Comparison of ENCODE assay signal across 17 cellular contexts in genomic region chr13:41608779-41609178, GRCh38.
A peak's percentile ranks its signal among the peaks of the same experiment; 100 is the strongest.
DNase-seq lines count a peak whose midpoint lies in the region; ATAC-seq and TF ChIP-seq lines count a peak whose summit lies in the region.
"Had no signal": no experiment of that assay in that cellular context is flagged by ENCODE, and none has a peak within 500 bp of the region (broad histone marks: within the 10 kb centered on the region; RNA-seq: fewer than 3 reads in every experiment).

No MANE protein-coding gene starts in this region.

- H3K27me3 ChIP-seq in breast epithelium (no peaks in the 10 kb centered on the region), hepatocyte (no peaks in the 10 kb centered on the region), aorta (ENCODE audit: control insufficient read depth in 1 of 2, insufficient read depth in 2 of 2, low read length in 1 of 2) (no peaks in the 10 kb centered on the region), spleen (replicated peaks in 1 of 7) (no peaks in the 10 kb centered on the region)
- H3K27me3 ChIP-seq: BE2C had no signal

- no peaks in the 10 kb centered on the region for H3K36me3 ChIP-seq in breast epithelium
- H3K36me3 ChIP-seq in hepatocyte (replicated peaks; ENCODE audit: insufficient read depth, low read depth) = no peaks in the 10 kb centered on the region
- peaks cover 0 to 3% of the 10 kb centered on the region in 2 donors for H3K36me3 ChIP-seq in aorta (ENCODE audit: control insufficient read depth in 1 of 2, insufficient read depth in 2 of 2, low read length in 1 of 2)
- peaks cover 2 to 85% (median 34%) of the 10 kb centered on the region in 6 donors for H3K36me3 ChIP-seq in spleen

- H3K4me1 Mint-ChIP-seq in MCF 10A (ENCODE audit: insufficient read depth, unreplicated experiment) (peaks cover 45% of the 10 kb centered on the region), brain (peaks cover 8% of the 10 kb centered on the region)
- H3K4me1 Mint-ChIP-seq in stimulated activated effector memory CD8-positive, alpha-beta T cell treated with anti-CD3 and anti-CD28 coated beads, Interleukin-12 subunit alpha, Interleukin-12 subunit beta, amount 100 ng/mL, for 72 hours = peaks cover 1% of the 10 kb centered on the region
- H3K4me1 Mint-ChIP-seq: CD4-positive, CD25-positive, alpha-beta regulatory T cell had no signal

- no TSS peak for BruUV-seq in MCF 10A (replicated peaks; lab: Mats Ljungman, UMichigan)

- H3K4me2 ChIP-seq in hepatocyte = no peak overlapping the region

- 73% methylated on average over 1 of the region's 1 CpG for WGBS in hepatocyte (ENCODE audit: low lambda C conversion rate, missing lambda C conversion rate)
- 51 to 55% methylated on average over 1 of the region's 1 CpG for WGBS in aorta, 2 donors
- 70 to 87% (median 74%) methylated on average over 1 of the region's 1 CpG for WGBS in spleen, 5 donors

- intact Hi-C loops in MCF 10A (cut with micrococcal nuclease) = no loop called here
- intact Hi-C loops in breast epithelium (cut with DNase I; ENCODE audit: low total_unique reads) = no loop called here
- intact Hi-C loops in aorta (cut with DNase I) = no loop called here
- intact Hi-C loops in spleen (cut with DNase I; ENCODE audit: low total_unique reads) = no loop called here

- no peak for TF ChIP-seq POLR2A in breast epithelium (IDR thresholded peaks at IDR 0.05)
- TF ChIP-seq POLR2A in spleen (IDR thresholded peaks at IDR 0.05) = no peak

- H4K20me1 ChIP-seq in hepatocyte (ENCODE audit: insufficient read depth, poor library complexity, severe bottlenecking) = no peaks in the 10 kb centered on the region

- H3K4me3 ChIP-seq in breast epithelium = no peak overlapping the region
- H3K4me3 ChIP-seq in hepatocyte = no peak overlapping the region
- H3K4me3 ChIP-seq in aorta (ENCODE audit: low read length in 2 of 2) = no peak overlapping the region
- no peak overlapping the region for H3K4me3 ChIP-seq in spleen

- H3K27ac Mint-ChIP-seq in MCF 10A (ENCODE audit: low read depth, unreplicated experiment) (peak overlapping the region; percentile 97), brain (peak overlapping the region in 3 of 5 experiments; percentile 10 to 76 (median 28))
- H3K27ac Mint-ChIP-seq in stimulated activated effector memory CD8-positive, alpha-beta T cell treated with anti-CD3 and anti-CD28 coated beads, Interleukin-12 subunit alpha, Interleukin-12 subunit beta, amount 100 ng/mL, for 72 hours = peak overlapping the region; percentile 29
- H3K27ac Mint-ChIP-seq: CD4-positive, CD25-positive, alpha-beta regulatory T cell had no signal

- TF ChIP-seq CTCF in MCF 10A (IDR thresholded peaks at IDR 0.05; ENCODE audit: unreplicated experiment) (no peak), breast epithelium (IDR thresholded peaks at IDR 0.05) (no peak), brain (conservative IDR thresholded peaks at IDR 0.05) (no peak), hepatocyte (IDR thresholded peaks at IDR 0.05; ENCODE audit: poor library complexity) (no peak), spleen (IDR thresholded peaks at IDR 0.05 in 8 of 11, conservative IDR thresholded peaks at IDR 0.05 in 3 of 11) (no peak)

- CTCF ChIA-PET in MCF 10A (lab: Yijun Ruan, JAX) = interaction anchor here (0.5 to 1.5 kb wide), 3 partner anchors 39 to 320 kb away, joined by 3 to 5 read pairs (median 4); no protein-coding TSS in a partner anchor

- peaks cover 0 to 10% of the 10 kb centered on the region in 2 donors for H3K4me1 ChIP-seq in breast epithelium
- peaks cover 22% of the 10 kb centered on the region for H3K4me1 ChIP-seq in hepatocyte (ENCODE audit: insufficient read depth)
- H3K4me1 ChIP-seq in aorta (ENCODE audit: control insufficient read depth in 1 of 2, insufficient read depth in 2 of 2, low read length in 2 of 2) = no peaks in the 10 kb centered on the region
- H3K4me1 ChIP-seq in spleen = peaks cover 0 to 1% (median 0%) of the 10 kb centered on the region in 6 donors

- H3K36me3 Mint-ChIP-seq in MCF 10A (ENCODE audit: insufficient read depth, unreplicated experiment) (peaks cover 39% of the 10 kb centered on the region), brain (peaks cover 48% of the 10 kb centered on the region)
- H3K36me3 Mint-ChIP-seq in stimulated activated effector memory CD8-positive, alpha-beta T cell treated with anti-CD3 and anti-CD28 coated beads, Interleukin-12 subunit alpha, Interleukin-12 subunit beta, amount 100 ng/mL, for 72 hours = peaks cover 34% of the 10 kb centered on the region

- H3K4me3 Mint-ChIP-seq in MCF 10A (ENCODE audit: unreplicated experiment) (no peak overlapping the region), brain (no peak overlapping the region)
- no peak overlapping the region for H3K4me3 Mint-ChIP-seq in stimulated activated effector memory CD8-positive, alpha-beta T cell treated with anti-CD3 and anti-CD28 coated beads, Interleukin-12 subunit alpha, Interleukin-12 subunit beta, amount 100 ng/mL, for 72 hours
- H3K4me3 Mint-ChIP-seq: CD4-positive, CD25-positive, alpha-beta regulatory T cell had no signal

- POLR2A ChIA-PET in MCF 10A (lab: Yijun Ruan, JAX) = interaction anchor here (0.8 to 1.7 kb wide), 5 partner anchors 13 to 547 kb away, joined by 3 to 5 read pairs (median 3); partner anchors contain the start of gene WBP4

- H3K79me2 ChIP-seq in hepatocyte = no peaks in the 10 kb centered on the region

- no peaks in the 10 kb centered on the region for H3K9me3 Mint-ChIP-seq in MCF 10A (ENCODE audit: unreplicated experiment)
- H3K9me3 Mint-ChIP-seq in brain = no peaks in the 10 kb centered on the region
- H3K9me3 Mint-ChIP-seq in stimulated activated effector memory CD8-positive, alpha-beta T cell treated with anti-CD3 and anti-CD28 coated beads, Interleukin-12 subunit alpha, Interleukin-12 subunit beta, amount 100 ng/mL, for 72 hours = no peaks in the 10 kb centered on the region
- H3K9me3 Mint-ChIP-seq: CD4-positive, CD25-positive, alpha-beta regulatory T cell had no signal

- H3K27me3 Mint-ChIP-seq in MCF 10A (ENCODE audit: insufficient read depth, unreplicated experiment) = no peaks in the 10 kb centered on the region
- no peaks in the 10 kb centered on the region for H3K27me3 Mint-ChIP-seq in brain
- H3K27me3 Mint-ChIP-seq: CD4-positive, CD25-positive, alpha-beta regulatory T cell had no signal

- DNase-seq in MCF 10A (ENCODE audit: unreplicated experiment) = no peak
- no peak for DNase-seq in breast epithelium (ENCODE audit: low spot score in 2 of 2)
- DNase-seq in hepatocyte (ENCODE audit: low spot score) = no peak
- DNase-seq in stimulated activated effector memory CD8-positive, alpha-beta T cell treated with anti-CD3 and anti-CD28 coated beads, Interleukin-12 subunit alpha, Interleukin-12 subunit beta, amount 100 ng/mL, for 72 hours (ENCODE audit: low spot score in 2 of 2) = no peak
- DNase-seq in aorta = no peak
- no peak for DNase-seq in retina
- no peak for DNase-seq in spleen
- DNase-seq: 8988T; BE2C; CD4-positive, CD25-positive, alpha-beta regulatory T cell; KBM-7; MV-4-11; NCI-H1694 treated with DMSO at 0.1 percent for 48 hours; NCI-H2107; NCI-H226; NCI-H524 had no signal

- H3K9me2 ChIP-seq in hepatocyte (replicated peaks; ENCODE audit: insufficient read depth) = no peaks in the 10 kb centered on the region

- ATAC-seq in stimulated activated effector memory CD8-positive, alpha-beta T cell treated with anti-CD3 and anti-CD28 coated beads, Interleukin-12 subunit alpha, Interleukin-12 subunit beta, amount 100 ng/mL, for 72 hours = no peak
- ATAC-seq in aorta (ENCODE audit: low FRiP score) = no peak

- no peaks in the 10 kb centered on the region for H3K9me3 ChIP-seq in breast epithelium
- no peaks in the 10 kb centered on the region for H3K9me3 ChIP-seq in hepatocyte (ENCODE audit: low read depth)
- no peaks in the 10 kb centered on the region for H3K9me3 ChIP-seq in aorta (ENCODE audit: control insufficient read depth, low read length)
- no peaks in the 10 kb centered on the region for H3K9me3 ChIP-seq in spleen
- H3K9me3 ChIP-seq: BE2C had no signal

- no peak overlapping the region for H2AFZ ChIP-seq in hepatocyte

- H3K27ac ChIP-seq in breast epithelium (no peak overlapping the region), hepatocyte (peak overlapping the region; percentile 16), aorta (ENCODE audit: low read depth in 1 of 2, low read length in 2 of 2) (no peak overlapping the region), spleen (no peak overlapping the region)

Comparison
In these comparisons a context has a peak if more than half of its experiments do, and no peak if none do; other contexts are left out.
1. H3K27ac Mint-ChIP-seq: peak in every context shown above with its lines; median percentile 97 in MCF 10A; 29 in stimulated activated effector memory CD8-positive, alpha-beta T cell treated with anti-CD3 and anti-CD28 coated beads, Interleukin-12 subunit alpha, Interleukin-12 subunit beta, amount 100 ng/mL, for 72 hours; 28 in brain.